9 cellular contexts compared by ENCODE assay signal in genomic region chr3:71784914-71785593, GRCh38. TPM values are rescaled to one million over a fixed set of nuclear protein-coding genes. Genes with fewer than 3 reads are reported as not detected.
DNase-seq lines count a peak whose midpoint lies in the region; ATAC-seq and TF ChIP-seq lines count a peak whose summit lies in the region.
"Had no signal": no experiment of that assay in that cellular context is flagged by ENCODE, and none has a peak within 500 bp of the region (broad histone marks: within the 10 kb centered on the region; RNA-seq: fewer than 3 reads in every experiment).

A gene with protein sequence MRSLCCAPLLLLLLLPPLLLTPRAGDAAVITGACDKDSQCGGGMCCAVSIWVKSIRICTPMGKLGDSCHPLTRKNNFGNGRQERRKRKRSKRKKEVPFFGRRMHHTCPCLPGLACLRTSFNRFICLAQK (minus strand): TSS chr3:71785148. CDS start chr3:71785052, 96 bp downstream.

- H3K27me3 ChIP-seq in SJSA1 (replicated peaks) = peaks cover 65% of the 10 kb centered on the region

- no peak within 1 kb of the TSS for H3K27ac ChIP-seq in SJSA1

- no peaks in the 10 kb centered on the region for H3K9me3 ChIP-seq in SJSA1 (replicated peaks)

- H3K4me1 ChIP-seq in SJSA1 (replicated peaks) = peaks cover 6% of the 10 kb centered on the region; the same call in 1 of the 2 replicates

- H3K36me3 ChIP-seq in SJSA1 = no peaks in the 10 kb centered on the region

- intact Hi-C loops in natural killer cell (cut with micrococcal nuclease) = no loop called here

- H3K4me3 Mint-ChIP-seq in brain (peak within 1 kb of the TSS; percentile 82 to 89 (median 84)), natural killer cell (peak within 1 kb of the TSS; percentile 77), type B pancreatic cell (peak within 1 kb of the TSS; percentile 86)

- peak within 1 kb of the TSS in 3 of 5 experiments; percentile 11 to 42 (median 32) for H3K27ac Mint-ChIP-seq in brain
- no peak within 1 kb of the TSS for H3K27ac Mint-ChIP-seq in natural killer cell
- peak within 1 kb of the TSS; percentile 34 for H3K27ac Mint-ChIP-seq in type B pancreatic cell

- DNase-seq in DMS53 treated with DMSO at 0.1 percent for 48 hours (lab: John Stamatoyannopoulos, UW; ENCODE audit: unreplicated experiment) (peak; percentile 0), SJSA1 (ENCODE audit: low read depth in 1 of 2, low spot score in 2 of 2) (no peak), natural killer cell (no peak), type B pancreatic cell (ENCODE audit: extremely low spot score, unreplicated experiment) (no peak), NCI-H446 (lab: John Stamatoyannopoulos, UW) (no peak), cerebellar cortex (ENCODE audit: low spot score) (no peak)

- no peaks in the 10 kb centered on the region for H3K36me3 Mint-ChIP-seq in brain
- no peaks in the 10 kb centered on the region for H3K36me3 Mint-ChIP-seq in natural killer cell
- no peaks in the 10 kb centered on the region for H3K36me3 Mint-ChIP-seq in type B pancreatic cell

- H3K4me3 ChIP-seq in SJSA1 = 0 out of 2 replicates have a peak within 1 kb of the TSS, but pooled peaks have one; percentile 8

- TF ChIP-seq CTCF in brain (conservative IDR thresholded peaks at IDR 0.05) (no peak), natural killer cell (IDR thresholded peaks at IDR 0.05) (no peak), type B pancreatic cell (conservative IDR thresholded peaks at IDR 0.05) (no peak)

- ATAC-seq in natural killer cell (peak; percentile 59 to 81 (median 60)), HG02642 (IDR thresholded peaks at IDR 0.05; ENCODE audit: poor library complexity, unreplicated experiment) (no peak)

- H3K4me1 Mint-ChIP-seq in brain (peaks cover 21% of the 10 kb centered on the region), natural killer cell (peaks cover 20 to 21% of the 10 kb centered on the region in 2 donors), type B pancreatic cell (ENCODE audit: unreplicated experiment) (peaks cover 10% of the 10 kb centered on the region)

- H3K27me3 Mint-ChIP-seq in brain (peaks cover 86% of the 10 kb centered on the region), natural killer cell (ENCODE audit: low read depth in 2 of 2) (peaks cover 53 to 79% of the 10 kb centered on the region in 2 donors), type B pancreatic cell (peaks cover 80% of the 10 kb centered on the region)

- H3K9me3 Mint-ChIP-seq in brain (peaks cover 0 to 3% (median 0%) of the 10 kb centered on the region in 5 experiments), natural killer cell (no peaks in the 10 kb centered on the region), type B pancreatic cell (no peaks in the 10 kb centered on the region)

RNA-seq across cellular contexts. Expression of the gene that starts here (rescaled TPM):
- not detected in 2 replicates for total RNA-seq in SJSA1 (2014; rRNA removed; shearing (Covaris generic))
- polyA plus RNA-seq in brain (ENCODE audit: insufficient read depth, low read depth, low replicate concordance) = not detected
- total RNA-seq in natural killer cell (1 to 10 TPM in 1 of 3 donors, under 1 TPM in 1, not detected in 1; 0.54 to 8.7 TPM), type B pancreatic cell (ENCODE audit: low replicate concordance) (not detected in 2 replicates)
- total RNA-seq: bronchial epithelial cell had no signal

Comparison
In these comparisons a context has a peak if more than half of its experiments do, and no peak if none do; other contexts are left out.
1. H3K27ac Mint-ChIP-seq: peak in brain (3 of 5) and type B pancreatic cell (single experiment); none in natural killer cell (0 of 2).
2. Peak in every context shown above with its lines, with median percentiles within 50 percentile points of each other: H3K4me3 Mint-ChIP-seq.